11 cellular contexts compared by ENCODE assay signal in the genomic region with DNA sequence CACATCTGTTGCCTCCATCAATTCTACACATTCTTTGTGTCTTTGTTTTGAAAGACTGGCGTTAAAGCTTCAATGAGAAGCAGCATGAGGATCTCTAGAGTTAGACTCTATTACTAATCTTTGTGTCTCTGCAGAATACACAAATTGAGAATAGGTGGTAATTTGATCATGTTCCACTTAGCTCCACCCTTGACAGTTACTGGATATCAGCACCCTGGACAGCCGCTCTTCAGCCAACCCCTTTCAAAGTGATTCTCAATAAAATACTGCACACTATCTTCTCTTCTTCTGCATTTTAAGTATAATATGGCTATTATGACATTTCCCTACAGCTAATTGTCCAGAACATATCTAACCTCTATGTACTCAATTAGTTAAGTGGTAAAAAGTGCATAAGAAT. TPM values are rescaled to one million over a fixed set of nuclear protein-coding genes. Genes with fewer than 3 reads are reported as not detected.
DNase-seq lines count a peak whose midpoint lies in the region; ATAC-seq, FAIRE-seq and TF ChIP-seq lines count a peak whose summit lies in the region.
"Had no signal": no experiment of that assay in that cellular context is flagged by ENCODE, and none has a peak within 500 bp of the region (broad histone marks: within the 10 kb centered on the region; RNA-seq: fewer than 3 reads in every experiment).

No MANE protein-coding gene starts in this region.

- DNase-seq in SIG-M5 treated with dmso at 0.1 percent for 504 hours (lab: John Stamatoyannopoulos, UW; ENCODE audit: unreplicated experiment): peak; percentile 10
- no peak for DNase-seq in SIG-M5 (lab: John Stamatoyannopoulos, UW)
- DNase-seq in NCI-H226: peak; percentile 4
- no peak for DNase-seq in GM12878 (ENCODE audit: low read depth, low spot score)
- peak; percentile 12 for DNase-seq in myocyte (ENCODE audit: low read depth)
- DNase-seq in DMS79 treated with DMSO at 0.1 percent for 48 hours (lab: John Stamatoyannopoulos, UW): no peak
- no peak for DNase-seq in UCSD-AML1 (lab: John Stamatoyannopoulos, UW; ENCODE audit: unreplicated experiment)
- DNase-seq: activated B cell treated with CpG ODN at 0.5 μM for 24 hours, NCI-H774 had no signal

- ATAC-seq in GM12878 (peak; percentile 45; the same call in 1 of the 3 replicates), GM18861 (IDR thresholded peaks at IDR 0.05; ENCODE audit: unreplicated experiment) (no peak)
- ATAC-seq: activated T-helper 17 cell treated with anti-CD3 and anti-CD28 coated beads, Interleukin-2, amount 50 U/mL, for 72 hours had no signal

- WGBS in GM12878 (ENCODE audit: insufficient coverage, insufficient replicate concordance, low lambda C conversion rate, missing lambda C conversion rate): 80% methylated on average over 2 of the region's 2 CpGs

- no peak for FAIRE-seq in GM12878 (lab: Jason Lieb, UNC)

- no peak for TF ChIP-seq CTCF in GM12878 (IDR thresholded peaks at IDR 0.05 in 2 of 3, conservative IDR thresholded peaks at IDR 0.05 in 1 of 3; ENCODE audit: control insufficient read depth in 2 of 3, extremely low read depth in 1 of 3, insufficient read depth in 1 of 3, low read depth in 3 of 3, low read length in 3 of 3)

- H3K4me2 ChIP-seq in GM12878 (ENCODE audit: control insufficient read depth, insufficient read depth): no peak overlapping the region

- H3K4me3 ChIP-seq in GM12878: no peak overlapping the region

- H3K9me3 ChIP-seq in GM12878 (replicated peaks; ENCODE audit: control insufficient read depth, insufficient read depth, low read length): no peaks in the 10 kb centered on the region

- no peak overlapping the region for H3K27ac ChIP-seq in GM12878 (ENCODE audit: control insufficient read depth, insufficient read depth)

- POLR2A ChIA-PET in GM12878 (lab: Charles Lee): no interaction called here

- no peak overlapping the region for H2AFZ ChIP-seq in GM12878 (ENCODE audit: control insufficient read depth, low read depth, low read length)

- TF ChIP-seq RAD21 in GM12878 (IDR thresholded peaks at IDR 0.05; ENCODE audit: insufficient read depth, low read depth, low read length): no peak

- SMC1A ChIA-PET in GM12878 (lab: Charles Lee; ENCODE audit: uncharacterized antibody, unreplicated experiment): interaction anchor here (0.8 to 1.4 kb wide), 5 partner anchors 17 to 464 kb away, joined by 3 read pairs; no protein-coding TSS in a partner anchor

- CTCF ChIA-PET in GM12878 (lab: Yijun Ruan, JAX): no interaction called here

- no peaks in the 10 kb centered on the region for H3K4me1 ChIP-seq in GM12878 (ENCODE audit: control insufficient read depth, insufficient read depth, low read length)

- H3K27me3 ChIP-seq in GM12878 (replicated peaks in 1 of 2; ENCODE audit: control insufficient read depth in 2 of 2, insufficient read depth in 2 of 2, low read length in 1 of 2): no peaks in the 10 kb centered on the region

- RAD21 ChIA-PET in GM12878 (lab: Charles Lee; ENCODE audit: unreplicated experiment): interaction anchor here (1.2 kb wide), 1 partner anchor 649 kb away, joined by 3 read pairs; no protein-coding TSS in a partner anchor

- intact Hi-C loops in GM12878 (cut with micrococcal nuclease; ENCODE audit: unreplicated experiment): no loop called here

- H3K36me3 ChIP-seq in GM12878 (ENCODE audit: control insufficient read depth in 2 of 2, insufficient read depth in 2 of 2, low read length in 1 of 2): no peaks in the 10 kb centered on the region

- no TSS peak for BruUV-seq in GM12878 (replicated peaks; lab: Mats Ljungman, UMichigan)

- no peaks in the 10 kb centered on the region for H3K79me2 ChIP-seq in GM12878 (ENCODE audit: control insufficient read depth, insufficient read depth, low read length)

- H3K9ac ChIP-seq in GM12878 (ENCODE audit: control insufficient read depth, insufficient read depth, low read length): no peak overlapping the region

- H4K20me1 ChIP-seq in GM12878 (ENCODE audit: control insufficient read depth, insufficient read depth): no peaks in the 10 kb centered on the region

- no peak for TF ChIP-seq EP300 in GM12878 (IDR thresholded peaks at IDR 0.05; ENCODE audit: borderline replicate concordance in 1 of 2, control insufficient read depth in 1 of 2, low read depth in 2 of 2, low read length in 2 of 2)

- in situ Hi-C loops in GM12878 (cut with MboI): no loop called here

- TF ChIP-seq POLR2A in GM12878 (IDR thresholded peaks at IDR 0.05; ENCODE audit: low read depth, low read length): no peak

TF ChIP-seq in GM12878, 131 proteins besides CTCF, POLR2A, EP300 and RAD21:
- no peak for TF ChIP-seq YBX1 (IDR thresholded peaks at IDR 0.05)
- TF ChIP-seq, protein P1, sequence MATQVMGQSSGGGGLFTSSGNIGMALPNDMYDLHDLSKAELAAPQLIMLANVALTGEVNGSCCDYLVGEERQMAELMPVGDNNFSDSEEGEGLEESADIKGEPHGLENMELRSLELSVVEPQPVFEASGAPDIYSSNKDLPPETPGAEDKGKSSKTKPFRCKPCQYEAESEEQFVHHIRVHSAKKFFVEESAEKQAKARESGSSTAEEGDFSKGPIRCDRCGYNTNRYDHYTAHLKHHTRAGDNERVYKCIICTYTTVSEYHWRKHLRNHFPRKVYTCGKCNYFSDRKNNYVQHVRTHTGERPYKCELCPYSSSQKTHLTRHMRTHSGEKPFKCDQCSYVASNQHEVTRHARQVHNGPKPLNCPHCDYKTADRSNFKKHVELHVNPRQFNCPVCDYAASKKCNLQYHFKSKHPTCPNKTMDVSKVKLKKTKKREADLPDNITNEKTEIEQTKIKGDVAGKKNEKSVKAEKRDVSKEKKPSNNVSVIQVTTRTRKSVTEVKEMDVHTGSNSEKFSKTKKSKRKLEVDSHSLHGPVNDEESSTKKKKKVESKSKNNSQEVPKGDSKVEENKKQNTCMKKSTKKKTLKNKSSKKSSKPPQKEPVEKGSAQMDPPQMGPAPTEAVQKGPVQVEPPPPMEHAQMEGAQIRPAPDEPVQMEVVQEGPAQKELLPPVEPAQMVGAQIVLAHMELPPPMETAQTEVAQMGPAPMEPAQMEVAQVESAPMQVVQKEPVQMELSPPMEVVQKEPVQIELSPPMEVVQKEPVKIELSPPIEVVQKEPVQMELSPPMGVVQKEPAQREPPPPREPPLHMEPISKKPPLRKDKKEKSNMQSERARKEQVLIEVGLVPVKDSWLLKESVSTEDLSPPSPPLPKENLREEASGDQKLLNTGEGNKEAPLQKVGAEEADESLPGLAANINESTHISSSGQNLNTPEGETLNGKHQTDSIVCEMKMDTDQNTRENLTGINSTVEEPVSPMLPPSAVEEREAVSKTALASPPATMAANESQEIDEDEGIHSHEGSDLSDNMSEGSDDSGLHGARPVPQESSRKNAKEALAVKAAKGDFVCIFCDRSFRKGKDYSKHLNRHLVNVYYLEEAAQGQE (IDR thresholded peaks at IDR 0.05; ENCODE audit: low read depth, low read length): peak; percentile 97

RNA-seq across cellular contexts. Expression of a gene that starts 54.3 kb away (rescaled TPM):
- 26.8 and 29.4 TPM in 2 replicates for total RNA-seq in GM12878 (2013; cell fraction: nucleolus; rRNA removed)
- 11.1 and 13.6 TPM in 2 replicates for total RNA-seq in GM12878 (2014; rRNA removed)
- total RNA-seq in GM12878 (2014; rRNA removed; fragmentation: Illumina TruSeq; extraction: Trizol): 10.1 and 10.9 TPM in 2 replicates
- 15.4 TPM in 2 replicates for total RNA-seq in GM12878 (2021)
- 2.0 TPM for polyA plus RNA-seq in GM12878 (2011; ENCODE audit: low read depth)
- 3.6 TPM in 2 replicates for polyA plus RNA-seq in GM12878 (2011; rRNA removed)
- 6.0 and 6.2 TPM in 2 replicates for polyA plus RNA-seq in GM12878 (2011; cell fraction: cytosol; rRNA removed)
- 17.5 and 20.6 TPM in 2 replicates for polyA plus RNA-seq in GM12878 (2011; cell fraction: nucleus; rRNA removed)
- polyA plus RNA-seq in GM12878 (2012): 1.7 and 2.5 TPM in 2 replicates
- 12.2 and 12.9 TPM in 2 replicates for polyA plus RNA-seq in GM12878 (2014; fragmentation: Illumina TruSeq; extraction: Trizol)
- polyA plus RNA-seq in GM12878 (2014; fragmentation: Nextera tagmentation; extraction: Ambion mirVana): 1 to 10 TPM; 2.2 to 3.1 TPM
- polyA plus RNA-seq in GM12878 (2014; rRNA removed): 9.5 and 11.1 TPM in 2 replicates
- 1 to 10 TPM; 5.9 to 6.8 TPM for polyA plus RNA-seq in GM12878 (2016; fragmentation: Nextera tagmentation; extraction: Ambion mirVana)
- 14.4 and 16.5 TPM in 2 replicates for polyA minus RNA-seq in GM12878 (2011; rRNA and poly(A)+ RNA removed)
- polyA minus RNA-seq in GM12878 (2011; cell fraction: cytosol; rRNA and poly(A)+ RNA removed): 1.9 and 6.0 TPM in 2 replicates
- polyA minus RNA-seq in GM12878 (2011; cell fraction: nucleus; rRNA and poly(A)+ RNA removed): 5.1 and 10.3 TPM in 2 replicates
- not detected in 2 replicates for total RNA-seq in myocyte
- not detected for polyA plus RNA-seq in myocyte (2012)

Comparison
In these comparisons a context has a peak if more than half of its experiments do, and no peak if none do; other contexts are left out.
1. DNase-seq: peak in SIG-M5 treated with dmso at 0.1 percent for 504 hours (single experiment), NCI-H226 (single experiment) and myocyte (single experiment); none in SIG-M5 (single experiment), GM12878 (single experiment), DMS79 treated with DMSO at 0.1 percent for 48 hours (single experiment) and UCSD-AML1 (single experiment).
2. RNA of a gene that starts 54.3 kb away (total RNA-seq): 10.1 to 29.4 TPM in GM12878; not detected in myocyte; every median in the first group is over 10 times any median in the second.